Comparison of ENCODE assay signal across 21 cellular contexts in the genomic region with DNA sequence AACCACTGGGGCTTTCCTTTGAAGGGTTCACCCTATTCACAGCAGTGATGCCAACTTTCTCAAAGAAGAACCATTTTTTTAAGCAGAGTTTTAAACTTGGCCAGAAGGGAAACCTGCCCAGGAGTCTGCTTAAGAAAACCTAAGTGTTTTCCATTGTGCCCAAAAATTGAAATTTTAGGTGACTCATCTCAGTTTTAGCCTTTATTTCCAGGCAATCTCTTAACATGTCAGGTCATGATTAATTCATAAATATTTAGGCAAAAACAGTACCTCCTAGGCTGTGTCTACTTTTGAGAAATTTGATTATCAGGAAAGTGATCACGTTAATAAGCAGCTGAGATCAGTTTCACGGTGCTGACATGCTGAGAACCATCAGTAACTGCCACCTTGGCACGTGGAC.
DNase-seq lines count a peak whose midpoint lies in the region; ATAC-seq, FAIRE-seq and TF ChIP-seq lines count a peak whose summit lies in the region.
"Had no signal": no experiment of that assay in that cellular context is flagged by ENCODE, and none has a peak within 500 bp of the region (broad histone marks: within the 10 kb centered on the region; RNA-seq: fewer than 3 reads in every experiment).

No MANE protein-coding gene starts in this region.

- no peak overlapping the region for H2BK5ac ChIP-seq in mesenchymal stem cell (ENCODE audit: low read depth, low read length, poor library complexity, severe bottlenecking)

- 99% methylated on average over 3 of the region's 3 CpGs for WGBS in mesenchymal stem cell

- peaks cover 34% of the 10 kb centered on the region for H3K4me1 ChIP-seq in GM23338 (ENCODE audit: insufficient read depth)
- H3K4me1 ChIP-seq in endothelial cell of umbilical vein (ENCODE audit: control insufficient read depth, extremely low read depth, insufficient read depth, low read length) = no peaks in the 10 kb centered on the region
- H3K4me1 ChIP-seq in mesenchymal stem cell (ENCODE audit: control insufficient read depth, insufficient read depth, low read depth, low read length) = peaks cover 6% of the 10 kb centered on the region

- no peak overlapping the region for H3K4ac ChIP-seq in mesenchymal stem cell (ENCODE audit: low read depth in 1 of 2, low read length in 2 of 2)

- no peak overlapping the region for H3K4me3 ChIP-seq in GM23338
- no peak overlapping the region for H3K4me3 ChIP-seq in endothelial cell of umbilical vein (replicated peaks in 1 of 3; ENCODE audit: insufficient read depth in 1 of 3, low read depth in 1 of 3, low read length in 3 of 3)
- no peak overlapping the region for H3K4me3 ChIP-seq in mesenchymal stem cell (ENCODE audit: insufficient read depth in 1 of 2, low read depth in 1 of 2, low read length in 2 of 2)
- H3K4me3 ChIP-seq: BLaER1, MG63, SK-N-MC had no signal

- H3K36me3 ChIP-seq in GM23338 (ENCODE audit: insufficient read depth) (peaks cover 6% of the 10 kb centered on the region; the same call in 1 of the 2 replicates), endothelial cell of umbilical vein (ENCODE audit: control insufficient read depth in 2 of 2, extremely low read depth in 1 of 2, insufficient read depth in 2 of 2, low read length in 2 of 2) (peaks cover 4 to 6% of the 10 kb centered on the region in 2 experiments), mesenchymal stem cell (ENCODE audit: control insufficient read depth in 1 of 2, insufficient read depth in 2 of 2, low read depth in 1 of 2, low read length in 2 of 2) (peaks cover 0 to 19% of the 10 kb centered on the region in 2 experiments)
- H3K36me3 ChIP-seq: MG63 had no signal

- DNase-seq in GM23338 (ENCODE audit: low spot score) (no peak), NCI-H526 treated with DMSO at 0.1 percent for 48 hours (lab: John Stamatoyannopoulos, UW) (peak; percentile 55), endothelial cell of umbilical vein (ENCODE audit: low read depth, low spot score) (no peak), mesenchymal stem cell (no peak), hippocampal formation (lab: John Stamatoyannopoulos, UW) (no peak), HEK293T (ENCODE audit: extremely low spot score) (no peak)
- DNase-seq in CD4-positive, alpha-beta T cell = no peak
- DNase-seq: Calu3; CD8-positive, alpha-beta T cell; HFFc6; MG63; NCI-H1048; NCI-H1436; NCI-H1930; NCI-H345; SHP77 had no signal

- no peak overlapping the region for H3K23ac ChIP-seq in mesenchymal stem cell (ENCODE audit: low read length in 2 of 2)

- H3K27ac ChIP-seq in GM23338 (ENCODE audit: low read depth) = no peak overlapping the region
- no peak overlapping the region for H3K27ac ChIP-seq in endothelial cell of umbilical vein (ENCODE audit: insufficient read depth, low read depth, low read length)
- no peak overlapping the region for H3K27ac ChIP-seq in mesenchymal stem cell (ENCODE audit: low read length, poor library complexity, severe bottlenecking)
- H3K27ac ChIP-seq in CD4-positive, alpha-beta T cell (ENCODE audit: low read depth, low read length) = no peak overlapping the region
- H3K27ac ChIP-seq: BLaER1, SK-N-MC had no signal

- no peaks in the 10 kb centered on the region for H3K9me2 ChIP-seq in GM23338 (ENCODE audit: insufficient read depth)

- H2BK12ac ChIP-seq in mesenchymal stem cell (ENCODE audit: low read length in 2 of 2) = no peak overlapping the region

- no peak overlapping the region for H3K4me2 ChIP-seq in GM23338
- H3K4me2 ChIP-seq in endothelial cell of umbilical vein (ENCODE audit: insufficient read depth, low read length) = no peak overlapping the region
- H3K4me2 ChIP-seq in mesenchymal stem cell (ENCODE audit: low read length, poor library complexity, severe bottlenecking) = no peak overlapping the region
- H3K4me2 ChIP-seq: BLaER1 had no signal

- H3K27ac Mint-ChIP-seq in GM23338 = peak overlapping the region; percentile 75; the same call in 1 of the 2 replicates
- no peak overlapping the region for H3K27ac Mint-ChIP-seq in CD4-positive, alpha-beta T cell
- H3K27ac Mint-ChIP-seq: CD8-positive, alpha-beta T cell had no signal

- no peak for ATAC-seq in GM23338
- ATAC-seq in CD4-positive, alpha-beta T cell (ENCODE audit: poor library complexity) = no peak
- ATAC-seq: CD8-positive, alpha-beta T cell had no signal

- H2BK15ac ChIP-seq in mesenchymal stem cell (ENCODE audit: low read depth, poor library complexity, severe bottlenecking) = no peak overlapping the region

- no peaks in the 10 kb centered on the region for H3K9me3 Mint-ChIP-seq in GM23338
- no peaks in the 10 kb centered on the region for H3K9me3 Mint-ChIP-seq in CD4-positive, alpha-beta T cell
- H3K9me3 Mint-ChIP-seq: CD8-positive, alpha-beta T cell; HFFc6 had no signal

- H3K9ac ChIP-seq in endothelial cell of umbilical vein (replicated peaks; ENCODE audit: extremely low read depth, insufficient read depth, low read length) (no peak overlapping the region), mesenchymal stem cell (ENCODE audit: low read length) (no peak overlapping the region)
- H3K9ac ChIP-seq: BLaER1 had no signal

- peaks cover 61% of the 10 kb centered on the region for H3K4me1 Mint-ChIP-seq in GM23338
- no peaks in the 10 kb centered on the region for H3K4me1 Mint-ChIP-seq in CD4-positive, alpha-beta T cell (ENCODE audit: low read depth)

- no peak for FAIRE-seq in endothelial cell of umbilical vein (lab: Jason Lieb, UNC)
- FAIRE-seq: GM12891, H1, RCC 7860 had no signal

- no peak overlapping the region for H2BK120ac ChIP-seq in mesenchymal stem cell (ENCODE audit: low read depth, low read length)

- H3K9me3 ChIP-seq in endothelial cell of umbilical vein (replicated peaks; ENCODE audit: control insufficient read depth, insufficient read depth, low read length) (no peaks in the 10 kb centered on the region), mesenchymal stem cell (ENCODE audit: control insufficient read depth, low read length) (no peaks in the 10 kb centered on the region)
- H3K9me3 ChIP-seq in CD4-positive, alpha-beta T cell (ENCODE audit: control insufficient read depth, low read length) = no peaks in the 10 kb centered on the region
- H3K9me3 ChIP-seq: BLaER1, MG63 had no signal

- no peak overlapping the region for H3K18ac ChIP-seq in mesenchymal stem cell (ENCODE audit: low read depth in 1 of 2, low read length in 2 of 2)

- H4K20me1 ChIP-seq in GM23338 (replicated peaks; ENCODE audit: insufficient read depth) (peaks cover 23% of the 10 kb centered on the region), endothelial cell of umbilical vein (replicated peaks; ENCODE audit: control insufficient read depth, extremely low read depth, insufficient read depth, low read length) (no peaks in the 10 kb centered on the region)
- H4K20me1 ChIP-seq: BLaER1 had no signal

- POLR2A ChIA-PET in endothelial cell of umbilical vein (lab: Charles Lee) (no interaction called here), HEK293T (lab: Yijun Ruan, JAX) (no interaction called here)
- POLR2A ChIA-PET in CD4-positive, alpha-beta T cell (lab: Charles Lee) = no interaction called here

- TF ChIP-seq POLR2A in endothelial cell of umbilical vein (IDR thresholded peaks at IDR 0.05; ENCODE audit: low read depth, low read length) = no peak

- H3K9me1 ChIP-seq in endothelial cell of umbilical vein (replicated peaks; ENCODE audit: control insufficient read depth, extremely low read depth, insufficient read depth, low read length) = no peaks in the 10 kb centered on the region

- H2AFZ ChIP-seq in GM23338 = no peak overlapping the region
- H2AFZ ChIP-seq in endothelial cell of umbilical vein (ENCODE audit: low read depth, low read length) = no peak overlapping the region
- no peak overlapping the region for H2AFZ ChIP-seq in mesenchymal stem cell (ENCODE audit: low read depth, low read length)

- H3K27me3 ChIP-seq in GM23338 (ENCODE audit: insufficient read depth) (no peaks in the 10 kb centered on the region), endothelial cell of umbilical vein (ENCODE audit: control insufficient read depth in 2 of 2, insufficient read depth in 2 of 2, low read length in 2 of 2) (no peaks in the 10 kb centered on the region), mesenchymal stem cell (ENCODE audit: control insufficient read depth in 1 of 2, insufficient read depth in 1 of 2, low read length in 2 of 2) (no peaks in the 10 kb centered on the region)
- H3K27me3 ChIP-seq in CD4-positive, alpha-beta T cell (ENCODE audit: control insufficient read depth, insufficient read depth, low read length) = no peaks in the 10 kb centered on the region
- H3K27me3 ChIP-seq: BLaER1, MG63 had no signal

- H3K27me3 Mint-ChIP-seq in GM23338 (ENCODE audit: insufficient read depth, low read depth, poor library complexity) = no peaks in the 10 kb centered on the region
- H3K27me3 Mint-ChIP-seq in CD4-positive, alpha-beta T cell = no peaks in the 10 kb centered on the region

- no peak overlapping the region for H3K4me3 Mint-ChIP-seq in GM23338
- no peak overlapping the region for H3K4me3 Mint-ChIP-seq in CD4-positive, alpha-beta T cell
- H3K4me3 Mint-ChIP-seq: CD8-positive, alpha-beta T cell; HFFc6 had no signal

- no peak overlapping the region for H3K14ac ChIP-seq in mesenchymal stem cell (ENCODE audit: low read length in 2 of 2)

- H4K8ac ChIP-seq in mesenchymal stem cell (ENCODE audit: low read length) = no peak overlapping the region

- no peak overlapping the region for H4K91ac ChIP-seq in mesenchymal stem cell (ENCODE audit: low read length)

- peaks cover 28% of the 10 kb centered on the region; the same call in 2 of the 3 replicates for H3K36me3 Mint-ChIP-seq in GM23338 (ENCODE audit: low read depth)
- H3K36me3 Mint-ChIP-seq in CD4-positive, alpha-beta T cell (ENCODE audit: low read depth) = no peaks in the 10 kb centered on the region
- H3K36me3 Mint-ChIP-seq: CD8-positive, alpha-beta T cell had no signal

- H3F3A ChIP-seq in GM23338 (replicated peaks; ENCODE audit: low read depth) = no peaks in the 10 kb centered on the region

- H3K79me1 ChIP-seq in mesenchymal stem cell (replicated peaks; ENCODE audit: low read length, poor library complexity, severe bottlenecking) = peaks cover 5% of the 10 kb centered on the region

- no TSS peak for BruUV-seq in endothelial cell of umbilical vein (replicated peaks; lab: Mats Ljungman, UMichigan)

- CTCF ChIA-PET in endothelial cell of umbilical vein (lab: Charles Lee) (no interaction called here), HEK293T (lab: Yijun Ruan, JAX) (no interaction called here)
- CTCF ChIA-PET in CD4-positive, alpha-beta T cell (lab: Charles Lee) = no interaction called here

- intact Hi-C loops in endothelial cell of umbilical vein (cut with micrococcal nuclease) = no loop called here
- intact Hi-C loops in CD4-positive, alpha-beta T cell (cut with DNase I, micrococcal nuclease) = no loop called here

- TF ChIP-seq CTCF in GM23338 (conservative IDR thresholded peaks at IDR 0.05; ENCODE audit: low read depth in 2 of 2) (no peak), endothelial cell of umbilical vein (IDR thresholded peaks at IDR 0.05; ENCODE audit: extremely low read depth in 1 of 2, insufficient read depth in 1 of 2, low read depth in 1 of 2, low read length in 2 of 2) (no peak)
- no peak for TF ChIP-seq CTCF in CD4-positive, alpha-beta T cell (IDR thresholded peaks at IDR 0.05)

- peak overlapping the region; percentile 67 for H2AK5ac ChIP-seq in mesenchymal stem cell (ENCODE audit: low read length, severe bottlenecking)

- H3K79me2 ChIP-seq in GM23338 (replicated peaks; ENCODE audit: insufficient read depth) (peaks cover 79% of the 10 kb centered on the region), endothelial cell of umbilical vein (ENCODE audit: control insufficient read depth, insufficient read depth, low read length) (no peaks in the 10 kb centered on the region)

- dilution Hi-C loops in endothelial cell of umbilical vein (cut with MboI; ENCODE audit: extremely low pct_ligation_motif_present, low sequenced_read_pairs) = no loop called here
